ENCODE assay signal across 8 cellular contexts in the genomic region with DNA sequence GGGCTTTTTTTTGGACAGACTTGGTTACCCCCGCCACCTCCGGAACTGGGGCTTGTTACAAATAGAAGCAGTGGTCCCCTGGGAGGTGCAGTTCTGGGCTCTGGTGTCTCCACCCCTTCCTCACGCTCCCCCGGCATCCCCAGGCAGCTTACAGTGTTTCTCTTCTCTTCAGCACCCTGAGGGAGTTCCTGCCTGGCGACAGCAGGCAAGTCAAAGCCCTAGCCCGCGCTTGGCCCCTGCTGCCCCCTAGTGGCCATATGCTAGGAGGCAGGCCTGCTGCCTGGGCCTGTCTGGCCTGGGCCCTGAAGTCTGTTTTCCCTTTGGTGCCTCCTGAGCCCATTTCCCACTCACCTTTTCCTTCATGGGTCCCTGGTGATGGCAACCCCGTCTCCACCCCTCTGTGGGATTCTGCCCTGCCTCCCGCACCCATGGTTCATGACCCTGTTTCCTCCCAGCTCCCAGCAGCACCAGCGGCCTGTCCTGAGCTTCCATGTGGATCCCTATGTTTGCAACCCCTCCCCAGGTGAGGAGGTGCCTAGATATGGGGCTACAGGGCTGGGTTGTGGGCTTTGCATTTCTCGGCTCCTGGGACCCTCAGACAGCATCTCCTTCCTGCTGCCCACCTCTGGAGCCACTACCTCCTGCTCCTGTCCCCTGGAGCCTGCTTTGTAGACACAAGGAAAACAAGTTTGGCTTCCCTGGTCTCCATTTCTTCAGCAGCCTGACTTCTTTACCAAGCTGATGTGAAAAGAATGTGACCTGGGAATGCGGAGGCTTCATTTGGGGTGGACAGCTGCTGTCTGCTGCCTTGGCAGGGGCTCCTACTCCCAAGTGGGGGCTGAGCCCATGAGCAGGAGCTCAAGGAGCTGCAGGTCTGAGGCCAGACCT. TPM values are rescaled to one million over a fixed set of nuclear protein-coding genes. Genes with fewer than 3 reads are reported as not detected.
DNase-seq lines count a peak whose midpoint lies in the region; ATAC-seq, FAIRE-seq and TF ChIP-seq lines count a peak whose summit lies in the region.

No MANE protein-coding gene starts in this region.

- peak overlapping the region; percentile 78 for H3K4me3 Mint-ChIP-seq in nephron progenitor cell
- peak overlapping the region; percentile 61 to 72 for H3K4me3 Mint-ChIP-seq in stimulated activated naive CD8-positive, alpha-beta T cell treated with anti-CD3 and anti-CD28 coated beads, Interleukin-15, amount 100 ng/mL, for 72 hours

- H3K4me1 ChIP-seq in GM23248 (ENCODE audit: insufficient read depth), result no peaks in the 10 kb centered on the region

- H3K4me1 Mint-ChIP-seq in nephron progenitor cell, result peaks cover 15% of the 10 kb centered on the region
- peaks cover 43% of the 10 kb centered on the region for H3K4me1 Mint-ChIP-seq in stimulated activated naive CD8-positive, alpha-beta T cell treated with anti-CD3 and anti-CD28 coated beads, Interleukin-15, amount 100 ng/mL, for 72 hours

- peaks cover 30% of the 10 kb centered on the region; the same call in 1 of the 2 replicates for H3K36me3 ChIP-seq in GM23248 (ENCODE audit: low read depth)

- in situ Hi-C loops in GM23248 (cut with MboI), result no loop called here

- H3K27me3 ChIP-seq in GM23248 (replicated peaks; ENCODE audit: insufficient read depth), result peaks cover 10% of the 10 kb centered on the region; the same call in 1 of the 2 replicates

- peak; percentile 90 for ATAC-seq in stimulated activated naive CD8-positive, alpha-beta T cell treated with anti-CD3 and anti-CD28 coated beads, Interleukin-15, amount 100 ng/mL, for 72 hours

- no peak overlapping the region for H3K4me3 ChIP-seq in GM23248
- no peak overlapping the region for H3K4me3 ChIP-seq in fibroblast of pulmonary artery (replicated peaks; ENCODE audit: low read depth, low read length)

- DNase-seq in EH (ENCODE audit: low read depth), result peak; percentile 86
- peak; percentile 89 for DNase-seq in GM23248
- peak; percentile 89 to 90 for DNase-seq in Kasumi-1 (lab: John Stamatoyannopoulos, UW)
- DNase-seq in RCC 7860 (ENCODE audit: low spot score), result peak; percentile 69
- peak; percentile 82 for DNase-seq in activated T-helper 1 cell treated with Interleukin-2 at 50 U/mL for 16 hours (ENCODE audit: low read depth)
- DNase-seq in fibroblast of pulmonary artery (ENCODE audit: low read depth), result peak; percentile 87
- peak; percentile 97 for DNase-seq in nephron progenitor cell
- DNase-seq in stimulated activated naive CD8-positive, alpha-beta T cell treated with anti-CD3 and anti-CD28 coated beads, Interleukin-15, amount 100 ng/mL, for 72 hours, result peak; percentile 91 to 93

- no peak overlapping the region for H3K27ac Mint-ChIP-seq in nephron progenitor cell
- H3K27ac Mint-ChIP-seq in stimulated activated naive CD8-positive, alpha-beta T cell treated with anti-CD3 and anti-CD28 coated beads, Interleukin-15, amount 100 ng/mL, for 72 hours, result peak overlapping the region in 1 of 2 donors; percentile 8

- peaks cover 41% of the 10 kb centered on the region for H3K36me3 Mint-ChIP-seq in nephron progenitor cell (ENCODE audit: low read depth)

- H3F3A ChIP-seq in GM23248 (ENCODE audit: insufficient read depth), result peaks cover 57% of the 10 kb centered on the region

- TF ChIP-seq CTCF in fibroblast of pulmonary artery (IDR thresholded peaks at IDR 0.05; ENCODE audit: low read length, missing control alignments) (peak; percentile 98), nephron progenitor cell (IDR thresholded peaks at IDR 0.05) (peak; percentile 95)

- no peak overlapping the region for H2AFZ ChIP-seq in GM23248

- 15 to 21% methylated on average over 9 to 12 of the region's 12 CpGs for WGBS in GM23248 (ENCODE audit: low coverage in 1 of 2, low lambda C conversion rate in 2 of 2, missing lambda C conversion rate in 2 of 2), 2 experiments

- peak overlapping the region; percentile 33 for H3K27ac ChIP-seq in GM23248

- FAIRE-seq in RCC 7860 (lab: Jason Lieb, UNC), result no peak

- 0 out of 2 replicates have a peak, but pooled peaks cover 7% of the 10 kb centered on the region for H4K20me1 ChIP-seq in GM23248 (ENCODE audit: insufficient read depth)

- H3K9me3 ChIP-seq in GM23248 (ENCODE audit: low read depth), result no peaks in the 10 kb centered on the region

- peaks cover 6% of the 10 kb centered on the region for H3K79me2 ChIP-seq in GM23248 (ENCODE audit: insufficient read depth)

- no peaks in the 10 kb centered on the region for H3K9me2 ChIP-seq in GM23248 (ENCODE audit: insufficient read depth)

- peaks cover 41% of the 10 kb centered on the region for H3K27me3 Mint-ChIP-seq in nephron progenitor cell (ENCODE audit: low read depth, poor library complexity)
- H3K27me3 Mint-ChIP-seq in stimulated activated naive CD8-positive, alpha-beta T cell treated with anti-CD3 and anti-CD28 coated beads, Interleukin-15, amount 100 ng/mL, for 72 hours, result peaks cover 21% of the 10 kb centered on the region

- H3K4me2 ChIP-seq in GM23248 (ENCODE audit: unreplicated experiment), result no peak overlapping the region

- H3K9ac ChIP-seq in GM23248, result no peak overlapping the region

- no peaks in the 10 kb centered on the region for H3K9me3 Mint-ChIP-seq in nephron progenitor cell
- H3K9me3 Mint-ChIP-seq in stimulated activated naive CD8-positive, alpha-beta T cell treated with anti-CD3 and anti-CD28 coated beads, Interleukin-15, amount 100 ng/mL, for 72 hours, result no peaks in the 10 kb centered on the region

RNA-seq across cellular contexts. Expression of a gene that starts 2.2 kb away (rescaled TPM):
- total RNA-seq in GM23248 (2014; rRNA removed; shearing (Covaris generic)), result not detected in 2 replicates
- polyA plus RNA-seq in GM23248 (2016; fragmentation: Nextera tagmentation; extraction: Ambion mirVana), result 0.66 and 0.94 TPM in 2 replicates

RNA-seq across cellular contexts. Expression of a gene that starts 9.1 kb away (rescaled TPM):
- total RNA-seq in GM23248 (2014; rRNA removed; shearing (Covaris generic)), result 994 and 1,188 TPM in 2 replicates
- polyA plus RNA-seq in GM23248 (2016; fragmentation: Nextera tagmentation; extraction: Ambion mirVana), result 1,748 and 1,763 TPM in 2 replicates

RNA-seq across cellular contexts. Expression of a gene that starts 57.9 kb away (rescaled TPM):
- 34.9 and 40.5 TPM in 2 replicates for total RNA-seq in GM23248 (2014; rRNA removed; shearing (Covaris generic))
- polyA plus RNA-seq in GM23248 (2016; fragmentation: Nextera tagmentation; extraction: Ambion mirVana), result 102 and 103 TPM in 2 replicates
